ENCODE assay signal across 1 cellular context in genomic region chr1:211613108-211613947, GRCh38.
TF ChIP-seq lines count a peak whose summit lies in the region.

No MANE protein-coding gene starts in this region.

TF ChIP-seq in K562, 482 proteins besides CTCF, POLR2A, EP300 and RAD21 (continued from another document and continues in another):
- TF ChIP-seq ZNF384 (IDR thresholded peaks at IDR 0.05; ENCODE audit: low read depth, low read length) (peak; percentile 46; the same call in 1 of the 2 replicates), ZFPM2 (CRISPR knock-in tag; IDR thresholded peaks at IDR 0.05) (peak; percentile 87; the same call in 1 of the 2 replicates), MBD2 (IDR thresholded peaks at IDR 0.05; ENCODE audit: borderline replicate concordance, low read depth) (peak; percentile 67), TEAD1 (CRISPR knock-in tag; IDR thresholded peaks at IDR 0.05) (peak; percentile 59 to 66; a peak in 3 of 4 replicates), NR2C1 (IDR thresholded peaks at IDR 0.05) (no peak), NR2C1 (tag; IDR thresholded peaks at IDR 0.05) (peak; percentile 76), PTTG1 (tag; IDR thresholded peaks at IDR 0.05; ENCODE audit: low read depth) (peak; percentile 70; the same call in 1 of the 2 replicates), NFIC (IDR thresholded peaks at IDR 0.05) (peak; percentile 44; the same call in 1 of the 2 replicates), ZNF76 (CRISPR knock-in tag; IDR thresholded peaks at IDR 0.05; ENCODE audit: borderline replicate concordance) (peak; percentile 85), CAMTA2 (CRISPR knock-in tag; conservative IDR thresholded peaks at IDR 0.05) (0 out of 2 replicates have a peak, but pooled peaks have one; percentile 60), MYC (IDR thresholded peaks at IDR 0.05; ENCODE audit: low read depth, low read length) (peak; percentile 77), MYC (CRISPR knock-in tag; IDR thresholded peaks at IDR 0.05; ENCODE audit: borderline replicate concordance, low read depth) (0 out of 2 replicates have a peak, but pooled peaks have one; percentile 30), MAFF (IDR thresholded peaks at IDR 0.05; ENCODE audit: low read length) (peak; percentile 94), ZNF780A (CRISPR knock-in tag; IDR thresholded peaks at IDR 0.05) (no peak), ZNF740 (CRISPR knock-in tag; IDR thresholded peaks at IDR 0.05) (no peak), ZNF740 (tag; IDR thresholded peaks at IDR 0.05) (peak in 1 of 2 experiments; percentile 77; a peak in 3 of 4 replicates), ELF4 (CRISPR knock-in tag; IDR thresholded peaks at IDR 0.05) (peak; percentile 85; the same call in 1 of the 2 replicates), DPF2 (IDR thresholded peaks at IDR 0.05) (peak; percentile 95), MTA3 (IDR thresholded peaks at IDR 0.05; ENCODE audit: borderline replicate concordance) (peak; percentile 79; the same call in 1 of the 2 replicates), GTF2A2 (tag; IDR thresholded peaks at IDR 0.05) (peak; percentile 85), NBN (IDR thresholded peaks at IDR 0.05; ENCODE audit: low read depth) (peak; percentile 92), NFIX (CRISPR knock-in tag; IDR thresholded peaks at IDR 0.05; ENCODE audit: low read depth) (no peak), ZNF431 (CRISPR knock-in tag; IDR thresholded peaks at IDR 0.05) (0 out of 2 replicates have a peak, but pooled peaks have one; percentile 4), ZNF354B (CRISPR knock-in tag; IDR thresholded peaks at IDR 0.05) (no peak), BRD9 (IDR thresholded peaks at IDR 0.05; ENCODE audit: low read depth, partially characterized antibody) (peak; percentile 84), GABPA (tag; conservative IDR thresholded peaks at IDR 0.05; ENCODE audit: low read depth) (0 out of 2 replicates have a peak, but pooled peaks have one; percentile 34), JUND (IDR thresholded peaks at IDR 0.05; ENCODE audit: borderline replicate concordance, low read depth, low read length) (peak; percentile 95), JUND (tag; IDR thresholded peaks at IDR 0.05; ENCODE audit: borderline replicate concordance, low read depth, low read length) (peak; percentile 93; the same call in 2 of the 3 replicates), CBX5 (IDR thresholded peaks at IDR 0.05; ENCODE audit: borderline replicate concordance, low read depth) (peak; percentile 64; the same call in 1 of the 2 replicates), HEY1 (CRISPR knock-in tag; IDR thresholded peaks at IDR 0.05; ENCODE audit: borderline replicate concordance) (no peak), SRSF3 (IDR thresholded peaks at IDR 0.05; ENCODE audit: insufficient read depth, low read length) (no peak), ATF1 (CRISPR knock-in tag; IDR thresholded peaks at IDR 0.05) (no peak), ATF1 (tag; IDR thresholded peaks at IDR 0.05) (peak; percentile 70), BACH1 (tag; IDR thresholded peaks at IDR 0.05) (peak; percentile 99), ZNF444 (CRISPR knock-in tag; IDR thresholded peaks at IDR 0.05) (peak; percentile 27; the same call in 1 of the 2 replicates), L3MBTL2 (IDR thresholded peaks at IDR 0.05) (peak; percentile 91), SPI1 (IDR thresholded peaks at IDR 0.05; ENCODE audit: borderline replicate concordance, low read depth, low read length) (peak; percentile 96), EZH2 (IDR thresholded peaks at IDR 0.05; ENCODE audit: borderline replicate concordance, low read depth, low read length) (no peak), ERF (CRISPR knock-in tag; IDR thresholded peaks at IDR 0.05) (peak; percentile 88), ZNF77 (CRISPR knock-in tag; IDR thresholded peaks at IDR 0.05) (no peak), TAF9B (IDR thresholded peaks at IDR 0.05; ENCODE audit: partially characterized antibody) (peak; percentile 93), MXI1 (IDR thresholded peaks at IDR 0.05; ENCODE audit: low read depth, low read length) (peak; percentile 36; the same call in 1 of the 2 replicates), ARID3B (CRISPR knock-in tag; IDR thresholded peaks at IDR 0.05; ENCODE audit: borderline replicate concordance) (no peak), FOXA3 (CRISPR knock-in tag; conservative IDR thresholded peaks at IDR 0.05 in 1 of 2, IDR thresholded peaks at IDR 0.05 in 1 of 2) (no peak), RBM15 (IDR thresholded peaks at IDR 0.05; ENCODE audit: insufficient read depth, low read length) (no peak), TFE3 (CRISPR knock-in tag; IDR thresholded peaks at IDR 0.05) (no peak), TAF1 (IDR thresholded peaks at IDR 0.05; ENCODE audit: control insufficient read depth, extremely low read depth, insufficient read depth, low read length, severe bottlenecking) (peak; percentile 46), ZNF239 (CRISPR knock-in tag; IDR thresholded peaks at IDR 0.05) (peak; percentile 77; the same call in 1 of the 2 replicates), ZFX (CRISPR knock-in tag; IDR thresholded peaks at IDR 0.05) (peak; percentile 73), ZC3H4 (CRISPR knock-in tag; IDR thresholded peaks at IDR 0.05; ENCODE audit: borderline replicate concordance) (no peak), ZNF184 (CRISPR knock-in tag; IDR thresholded peaks at IDR 0.05) (no peak), PCBP1 (IDR thresholded peaks at IDR 0.05; ENCODE audit: low read depth, low read length, poor library complexity, severe bottlenecking) (no peak), ZNF253 (CRISPR knock-in tag; conservative IDR thresholded peaks at IDR 0.05) (0 out of 2 replicates have a peak, but pooled peaks have one; percentile 60), PRPF4 (IDR thresholded peaks at IDR 0.05; ENCODE audit: insufficient read depth, low read depth, low read length, poor library complexity, severe bottlenecking) (no peak), TOE1 (IDR thresholded peaks at IDR 0.05; ENCODE audit: borderline replicate concordance) (peak; percentile 88; the same call in 1 of the 2 replicates), TOE1 (CRISPR knock-in tag; IDR thresholded peaks at IDR 0.05; ENCODE audit: borderline replicate concordance, low read depth) (no peak), HMGXB4 (CRISPR knock-in tag; IDR thresholded peaks at IDR 0.05) (no peak), IRF2 (CRISPR knock-in tag; IDR thresholded peaks at IDR 0.05) (no peak), ARID2 (IDR thresholded peaks at IDR 0.05) (0 out of 2 replicates have a peak, but pooled peaks have one; percentile 5), HDAC6 (IDR thresholded peaks at IDR 0.05; ENCODE audit: low read depth, low read length) (no peak), CBX2 (IDR thresholded peaks at IDR 0.05; ENCODE audit: insufficient read depth, low read length, poor library complexity, severe bottlenecking) (no peak)
- TF ChIP-seq, protein P1, sequence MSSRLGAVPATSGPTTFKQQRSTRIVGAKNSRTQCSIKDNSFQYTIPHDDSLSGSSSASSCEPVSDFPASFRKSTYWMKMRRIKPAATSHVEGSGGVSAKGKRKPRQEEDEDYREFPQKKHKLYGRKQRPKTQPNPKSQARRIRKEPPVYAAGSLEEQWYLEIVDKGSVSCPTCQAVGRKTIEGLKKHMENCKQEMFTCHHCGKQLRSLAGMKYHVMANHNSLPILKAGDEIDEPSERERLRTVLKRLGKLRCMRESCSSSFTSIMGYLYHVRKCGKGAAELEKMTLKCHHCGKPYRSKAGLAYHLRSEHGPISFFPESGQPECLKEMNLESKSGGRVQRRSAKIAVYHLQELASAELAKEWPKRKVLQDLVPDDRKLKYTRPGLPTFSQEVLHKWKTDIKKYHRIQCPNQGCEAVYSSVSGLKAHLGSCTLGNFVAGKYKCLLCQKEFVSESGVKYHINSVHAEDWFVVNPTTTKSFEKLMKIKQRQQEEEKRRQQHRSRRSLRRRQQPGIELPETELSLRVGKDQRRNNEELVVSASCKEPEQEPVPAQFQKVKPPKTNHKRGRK (tag; IDR thresholded peaks at IDR 0.05), result no peak
- TF ChIP-seq, protein P2, sequence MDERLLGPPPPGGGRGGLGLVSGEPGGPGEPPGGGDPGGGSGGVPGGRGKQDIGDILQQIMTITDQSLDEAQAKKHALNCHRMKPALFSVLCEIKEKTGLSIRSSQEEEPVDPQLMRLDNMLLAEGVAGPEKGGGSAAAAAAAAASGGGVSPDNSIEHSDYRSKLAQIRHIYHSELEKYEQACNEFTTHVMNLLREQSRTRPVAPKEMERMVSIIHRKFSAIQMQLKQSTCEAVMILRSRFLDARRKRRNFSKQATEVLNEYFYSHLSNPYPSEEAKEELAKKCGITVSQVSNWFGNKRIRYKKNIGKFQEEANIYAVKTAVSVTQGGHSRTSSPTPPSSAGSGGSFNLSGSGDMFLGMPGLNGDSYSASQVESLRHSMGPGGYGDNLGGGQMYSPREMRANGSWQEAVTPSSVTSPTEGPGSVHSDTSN (CRISPR knock-in tag; IDR thresholded peaks at IDR 0.05; ENCODE audit: low read depth), result no peak
- TF ChIP-seq, protein P2 (tag; conservative IDR thresholded peaks at IDR 0.05; ENCODE audit: low read depth), result peak; percentile 54
- TF ChIP-seq, protein P3, sequence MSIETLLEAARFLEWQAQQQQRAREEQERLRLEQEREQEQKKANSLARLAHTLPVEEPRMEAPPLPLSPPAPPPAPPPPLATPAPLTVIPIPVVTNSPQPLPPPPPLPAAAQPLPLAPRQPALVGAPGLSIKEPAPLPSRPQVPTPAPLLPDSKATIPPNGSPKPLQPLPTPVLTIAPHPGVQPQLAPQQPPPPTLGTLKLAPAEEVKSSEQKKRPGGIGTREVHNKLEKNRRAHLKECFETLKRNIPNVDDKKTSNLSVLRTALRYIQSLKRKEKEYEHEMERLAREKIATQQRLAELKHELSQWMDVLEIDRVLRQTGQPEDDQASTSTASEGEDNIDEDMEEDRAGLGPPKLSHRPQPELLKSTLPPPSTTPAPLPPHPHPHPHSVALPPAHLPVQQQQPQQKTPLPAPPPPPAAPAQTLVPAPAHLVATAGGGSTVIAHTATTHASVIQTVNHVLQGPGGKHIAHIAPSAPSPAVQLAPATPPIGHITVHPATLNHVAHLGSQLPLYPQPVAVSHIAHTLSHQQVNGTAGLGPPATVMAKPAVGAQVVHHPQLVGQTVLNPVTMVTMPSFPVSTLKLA (conservative IDR thresholded peaks at IDR 0.05), result peak; percentile 47 to 83; a peak in 3 of 4 replicates
- TF ChIP-seq, protein P4, sequence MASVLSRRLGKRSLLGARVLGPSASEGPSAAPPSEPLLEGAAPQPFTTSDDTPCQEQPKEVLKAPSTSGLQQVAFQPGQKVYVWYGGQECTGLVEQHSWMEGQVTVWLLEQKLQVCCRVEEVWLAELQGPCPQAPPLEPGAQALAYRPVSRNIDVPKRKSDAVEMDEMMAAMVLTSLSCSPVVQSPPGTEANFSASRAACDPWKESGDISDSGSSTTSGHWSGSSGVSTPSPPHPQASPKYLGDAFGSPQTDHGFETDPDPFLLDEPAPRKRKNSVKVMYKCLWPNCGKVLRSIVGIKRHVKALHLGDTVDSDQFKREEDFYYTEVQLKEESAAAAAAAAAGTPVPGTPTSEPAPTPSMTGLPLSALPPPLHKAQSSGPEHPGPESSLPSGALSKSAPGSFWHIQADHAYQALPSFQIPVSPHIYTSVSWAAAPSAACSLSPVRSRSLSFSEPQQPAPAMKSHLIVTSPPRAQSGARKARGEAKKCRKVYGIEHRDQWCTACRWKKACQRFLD (CRISPR knock-in tag; IDR thresholded peaks at IDR 0.05), result peak; percentile 91
